In genomic region chr7:158646766-158647474, GRCh38 we compare ENCODE assay signal across 9 cellular contexts. TPM values are rescaled to one million over a fixed set of nuclear protein-coding genes. Genes with fewer than 3 reads are reported as not detected.
DNase-seq lines count a peak whose midpoint lies in the region; ATAC-seq and TF ChIP-seq lines count a peak whose summit lies in the region.
"Had no signal": no experiment of that assay in that cellular context is flagged by ENCODE, and none has a peak within 500 bp of the region (broad histone marks: within the 10 kb centered on the region; RNA-seq: fewer than 3 reads in every experiment).

No MANE protein-coding gene starts in this region.

- TF ChIP-seq CTCF in LNCAP (IDR thresholded peaks at IDR 0.05) (peak; percentile 69), brain (conservative IDR thresholded peaks at IDR 0.05) (peak; percentile 25 to 56), osteocyte (IDR thresholded peaks at IDR 0.05) (peak; percentile 33)

- H3K9me3 Mint-ChIP-seq in brain (no peaks in the 10 kb centered on the region), osteocyte (ENCODE audit: unreplicated experiment) (no peaks in the 10 kb centered on the region)

- DNase-seq in SHP77 (lab: John Stamatoyannopoulos, UW), result peak; percentile 26 to 35
- no peak for DNase-seq in SHP77 treated with DMSO at 0.1 percent for 48 hours (lab: John Stamatoyannopoulos, UW)
- no peak for DNase-seq in osteocyte (ENCODE audit: extremely low spot score, unreplicated experiment)
- DNase-seq in retina, result no peak
- DNase-seq in A172 (ENCODE audit: low spot score), result no peak

- H3K27ac Mint-ChIP-seq in brain, result peak overlapping the region in 1 of 5 experiments; percentile 43
- H3K27ac Mint-ChIP-seq in osteocyte (ENCODE audit: unreplicated experiment), result no peak overlapping the region

- H3K4me1 Mint-ChIP-seq in brain (no peaks in the 10 kb centered on the region), osteocyte (ENCODE audit: unreplicated experiment) (peaks cover 31% of the 10 kb centered on the region)
- H3K4me1 Mint-ChIP-seq: stimulated activated naive CD8-positive, alpha-beta T cell treated with anti-CD3 and anti-CD28 coated beads, Interleukin-15, amount 100 ng/mL, for 72 hours had no signal

- peaks cover 41% of the 10 kb centered on the region for H3K36me3 Mint-ChIP-seq in brain
- peaks cover 13% of the 10 kb centered on the region for H3K36me3 Mint-ChIP-seq in osteocyte (ENCODE audit: unreplicated experiment)

- H3K4me3 Mint-ChIP-seq in brain (no peak overlapping the region), osteocyte (ENCODE audit: unreplicated experiment) (no peak overlapping the region)
- H3K4me3 Mint-ChIP-seq: stimulated activated naive CD8-positive, alpha-beta T cell treated with anti-CD3 and anti-CD28 coated beads, Interleukin-15, amount 100 ng/mL, for 72 hours had no signal

- H3K27me3 Mint-ChIP-seq in brain, result no peaks in the 10 kb centered on the region
- H3K27me3 Mint-ChIP-seq in osteocyte (ENCODE audit: unreplicated experiment), result no peaks in the 10 kb centered on the region
- H3K27me3 Mint-ChIP-seq: stimulated activated naive CD8-positive, alpha-beta T cell treated with anti-CD3 and anti-CD28 coated beads, Interleukin-15, amount 100 ng/mL, for 72 hours had no signal

- ATAC-seq in GM18520 (IDR thresholded peaks at IDR 0.05; ENCODE audit: unreplicated experiment), result no peak
- ATAC-seq: stimulated activated naive CD8-positive, alpha-beta T cell treated with anti-CD3 and anti-CD28 coated beads, Interleukin-15, amount 100 ng/mL, for 72 hours had no signal

RNA-seq across cellular contexts. Expression of gene NCAPG2, which starts 57.7 kb away (rescaled TPM):
- 34.1 TPM for polyA plus RNA-seq in brain (ENCODE audit: insufficient read depth, low read depth, low replicate concordance)
- total RNA-seq in osteocyte, result 17.9 and 19.9 TPM in 2 replicates
- 34.2 and 41.4 TPM in 2 replicates for total RNA-seq in A172 (2014; rRNA removed; shearing (Covaris generic))

RNA-seq across cellular contexts. Expression of gene PTPRN2, which starts 59.3 kb away (rescaled TPM):
- polyA plus RNA-seq in brain (ENCODE audit: insufficient read depth, low read depth, low replicate concordance), result 130 TPM
- total RNA-seq in osteocyte, result 0.50 and 0.59 TPM in 2 replicates
- 2.2 and 4.4 TPM in 2 replicates for total RNA-seq in A172 (2014; rRNA removed; shearing (Covaris generic))

Comparison
In these comparisons a context has a peak if more than half of its experiments do, and no peak if none do; other contexts are left out.
1. DNase-seq: peak in SHP77 (2 of 2); none in SHP77 treated with DMSO at 0.1 percent for 48 hours (single experiment), osteocyte (single experiment), retina (single experiment) and A172 (single experiment).
2. Peak in every context shown above with its lines, with median percentiles within 50 percentile points of each other: CTCF ChIP-seq.